Comparison of ENCODE assay signal across 33 cellular contexts in genomic region chr2:108854484-108854883, GRCh38.
"Had no signal": no experiment of that assay in that cellular context is flagged by ENCODE, and none has a peak within 500 bp of the region (broad histone marks: within the 10 kb centered on the region; RNA-seq: fewer than 3 reads in every experiment).

No MANE protein-coding gene starts in this region.

- FAIRE-seq: bronchial epithelial cell had no signal

- H3K4me1 ChIP-seq: ascending aorta, colonic mucosa had no signal

- H3K9me3 Mint-ChIP-seq: activated CD4-positive, alpha-beta memory T cell treated with anti-CD3 and anti-CD28 coated beads for 36 hours; activated CD8-positive, alpha-beta T cell treated with anti-CD3 and anti-CD28 coated beads for 36 hours; activated naive CD4-positive, alpha-beta T cell treated with anti-CD3 and anti-CD28 coated beads, Interleukin-2, amount 10 ng/mL, durations not matched to agents 7 days and 5 days; activated naive CD4-positive, alpha-beta T cell treated with anti-CD3 and anti-CD28 coated beads, Interleukin-2, amount 50 U/mL, for 24 hours; activated naive CD8-positive, alpha-beta T cell treated with anti-CD3 and anti-CD28 coated beads, Interleukin-2, amount 10 ng/mL, durations not matched to agents 7 days and 5 days; activated naive CD8-positive, alpha-beta T cell treated with anti-CD3 and anti-CD28 coated beads, Interleukin-2, amount 50 U/mL, for 24 hours; activated T-cell treated with anti-CD3 and anti-CD28 coated beads, Interleukin-2, amount 50 U/mL, for 24 hours; activated T-helper 2 cell treated with anti-CD3 and anti-CD28 coated beads, Interferon-gamma antibody, Interleukin-2, Interleukin-4, amounts not matched to agents 10 μg/mL and 5 μg/mL and 100 μg/mL, durations not matched to agents 14 hours and 24 hours and 36 hours; central memory CD8-positive, alpha-beta T cell; T-helper 2 cell treated with Interferon-gamma antibody and Interleukin-4, amounts not matched to agents 5 μg/mL and 100 μg/mL, for 36 hours had no signal

- H3K27me3 Mint-ChIP-seq: activated B cell treated with CpG ODN at 0.5 μM for 24 hours; activated CD4-positive, alpha-beta memory T cell treated with anti-CD3 and anti-CD28 coated beads for 36 hours; activated CD4-positive, alpha-beta T cell treated with anti-CD3 and anti-CD28 coated beads, Interleukin-2, amount 10 ng/mL, durations not matched to agents 24 days and 14 days; activated CD8-positive, alpha-beta memory T cell treated with anti-CD3 and anti-CD28 coated beads, Interleukin-2, amount 10 ng/mL, durations not matched to agents 7 days and 5 days; activated CD8-positive, alpha-beta T cell treated with anti-CD3 and anti-CD28 coated beads for 36 hours; activated naive CD4-positive, alpha-beta T cell treated with anti-CD3 and anti-CD28 coated beads, Interleukin-2, amount 10 ng/mL, durations not matched to agents 7 days and 5 days; activated naive CD4-positive, alpha-beta T cell treated with anti-CD3 and anti-CD28 coated beads, Interleukin-2, amount 50 U/mL, for 24 hours; activated naive CD8-positive, alpha-beta T cell; activated naive CD8-positive, alpha-beta T cell treated with anti-CD3 and anti-CD28 coated beads, Interleukin-2, amount 10 ng/mL, durations not matched to agents 7 days and 5 days; activated naive CD8-positive, alpha-beta T cell treated with anti-CD3 and anti-CD28 coated beads, Interleukin-2, amount 50 U/mL, for 24 hours; activated T-cell treated with anti-CD3 and anti-CD28 coated beads, Interleukin-2, amount 50 U/mL, for 24 hours; brain; central memory CD8-positive, alpha-beta T cell had no signal

- H3K36me3 ChIP-seq: ascending aorta, colonic mucosa had no signal

- H3K4me1 Mint-ChIP-seq: activated B cell treated with CpG ODN at 0.5 μM for 24 hours; activated CD8-positive, alpha-beta memory T cell treated with anti-CD3 and anti-CD28 coated beads, Interleukin-2, amount 10 ng/mL, durations not matched to agents 7 days and 5 days; activated naive CD8-positive, alpha-beta T cell treated with anti-CD3 and anti-CD28 coated beads, Interleukin-2, amount 50 U/mL, for 24 hours; brain; central memory CD8-positive, alpha-beta T cell had no signal

- H3K9me3 ChIP-seq: ascending aorta, colonic mucosa had no signal

- DNase-seq: activated B cell treated with CpG ODN at 0.5 μM for 24 hours; activated CD4-positive, alpha-beta memory T cell treated with anti-CD3 and anti-CD28 coated beads for 36 hours; activated CD4-positive, alpha-beta T cell treated with anti-CD3 and anti-CD28 coated beads for 4 hours; activated CD4-positive, alpha-beta T cell treated with anti-CD3 and anti-CD28 coated beads, Interleukin-2, amount 10 ng/mL, durations not matched to agents 24 days and 14 days; activated CD4-positive, alpha-beta T cell treated with anti-CD3 and anti-CD28 coated beads, Interleukin-2, amount 50 U/mL, for 1 hour; activated CD4-positive, alpha-beta T cell treated with anti-CD3 and anti-CD28 coated beads, Interleukin-2, amount 50 U/mL, for 4 hours; activated CD4-positive, CD25-positive, alpha-beta regulatory T cell treated with anti-CD3 and anti-CD28 coated beads, Interleukin-2, amount 50 U/mL, for 72 hours; activated CD8-positive, alpha-beta memory T cell treated with anti-CD3 and anti-CD28 coated beads, Interleukin-2, amount 10 ng/mL, durations not matched to agents 7 days and 5 days; activated CD8-positive, alpha-beta memory T cell treated with anti-CD3 and anti-CD28 coated beads, Interleukin-2, amount 50 U/mL, for 48 hours; activated CD8-positive, alpha-beta T cell treated with anti-CD3 and anti-CD28 coated beads for 36 hours; activated effector memory CD4-positive, alpha-beta T cell treated with Interleukin-2 at 50 U/mL for 16 hours; activated gamma-delta T cell; activated naive CD4-positive, alpha-beta T cell treated with anti-CD3 and anti-CD28 coated beads, Interleukin-2, amount 10 ng/mL, durations not matched to agents 7 days and 5 days; activated naive CD4-positive, alpha-beta T cell treated with Interleukin-2 at 50 U/mL for 16 hours; activated naive CD8-positive, alpha-beta T cell treated with anti-CD3 and anti-CD28 coated beads, Interleukin-2, amount 10 ng/mL, durations not matched to agents 7 days and 5 days; activated naive CD8-positive, alpha-beta T cell treated with anti-CD3 and anti-CD28 coated beads, Interleukin-2, amount 50 U/mL, for 24 hours; activated T-cell treated with anti-CD3 and anti-CD28 coated beads, Interleukin-2, amount 50 U/mL, for 24 hours; activated T-cell treated with anti-CD3 and anti-CD28 coated beads, Interleukin-2, amount 50 U/mL, for 48 hours; amygdala; anterior cingulate cortex; cerebellar nuclear complex; colonic mucosa; T-helper 9 cell had no signal

- H3K27ac Mint-ChIP-seq: activated B cell treated with CpG ODN at 0.5 μM for 24 hours; activated CD4-positive, alpha-beta memory T cell treated with anti-CD3 and anti-CD28 coated beads for 36 hours; activated CD4-positive, alpha-beta T cell treated with anti-CD3 and anti-CD28 coated beads, Interleukin-2, amount 10 ng/mL, durations not matched to agents 24 days and 14 days; activated CD8-positive, alpha-beta memory T cell treated with anti-CD3 and anti-CD28 coated beads, Interleukin-2, amount 10 ng/mL, durations not matched to agents 7 days and 5 days; activated CD8-positive, alpha-beta T cell treated with anti-CD3 and anti-CD28 coated beads for 36 hours; activated naive CD4-positive, alpha-beta T cell treated with anti-CD3 and anti-CD28 coated beads, Interleukin-2, amount 10 ng/mL, durations not matched to agents 7 days and 5 days; activated naive CD4-positive, alpha-beta T cell treated with anti-CD3 and anti-CD28 coated beads, Interleukin-2, amount 50 U/mL, for 24 hours; activated naive CD8-positive, alpha-beta T cell; activated naive CD8-positive, alpha-beta T cell treated with anti-CD3 and anti-CD28 coated beads, Interleukin-2, amount 10 ng/mL, durations not matched to agents 7 days and 5 days; activated naive CD8-positive, alpha-beta T cell treated with anti-CD3 and anti-CD28 coated beads, Interleukin-2, amount 50 U/mL, for 24 hours; activated T-cell treated with anti-CD3 and anti-CD28 coated beads, Interleukin-2, amount 50 U/mL, for 24 hours; activated T-helper 2 cell treated with anti-CD3 and anti-CD28 coated beads, Interferon-gamma antibody, Interleukin-2, Interleukin-4, amounts not matched to agents 10 μg/mL and 5 μg/mL and 100 μg/mL, durations not matched to agents 14 hours and 24 hours and 36 hours; brain; T-helper 2 cell treated with Interferon-gamma antibody and Interleukin-4, amounts not matched to agents 5 μg/mL and 100 μg/mL, for 36 hours had no signal

- H3K4me3 Mint-ChIP-seq: activated B cell treated with CpG ODN at 0.5 μM for 24 hours; activated CD4-positive, alpha-beta memory T cell treated with anti-CD3 and anti-CD28 coated beads for 36 hours; activated CD4-positive, alpha-beta T cell treated with anti-CD3 and anti-CD28 coated beads, Interleukin-2, amount 10 ng/mL, durations not matched to agents 24 days and 14 days; activated CD8-positive, alpha-beta memory T cell treated with anti-CD3 and anti-CD28 coated beads, Interleukin-2, amount 10 ng/mL, durations not matched to agents 7 days and 5 days; activated CD8-positive, alpha-beta T cell treated with anti-CD3 and anti-CD28 coated beads for 36 hours; activated naive CD4-positive, alpha-beta T cell treated with anti-CD3 and anti-CD28 coated beads, Interleukin-2, amount 10 ng/mL, durations not matched to agents 7 days and 5 days; activated naive CD4-positive, alpha-beta T cell treated with anti-CD3 and anti-CD28 coated beads, Interleukin-2, amount 50 U/mL, for 24 hours; activated naive CD8-positive, alpha-beta T cell; activated naive CD8-positive, alpha-beta T cell treated with anti-CD3 and anti-CD28 coated beads, Interleukin-2, amount 10 ng/mL, durations not matched to agents 7 days and 5 days; activated naive CD8-positive, alpha-beta T cell treated with anti-CD3 and anti-CD28 coated beads, Interleukin-2, amount 50 U/mL, for 24 hours; activated T-cell treated with anti-CD3 and anti-CD28 coated beads, Interleukin-2, amount 50 U/mL, for 24 hours; brain; central memory CD8-positive, alpha-beta T cell; T-helper 2 cell treated with Interferon-gamma antibody and Interleukin-4, amounts not matched to agents 5 μg/mL and 100 μg/mL, for 36 hours had no signal

- H3K4me3 ChIP-seq: ascending aorta, cardiac muscle cell, colonic mucosa had no signal

- H3K27ac ChIP-seq: ascending aorta, cardiac muscle cell, colonic mucosa, VCaP had no signal
